ENCODE assay signal across 15 cellular contexts in genomic region chr6:72081880-72082279, GRCh38.
DNase-seq lines count a peak whose midpoint lies in the region; TF ChIP-seq lines count a peak whose summit lies in the region.
"Had no signal": no experiment of that assay in that cellular context is flagged by ENCODE, and none has a peak within 500 bp of the region (broad histone marks: within the 10 kb centered on the region; RNA-seq: fewer than 3 reads in every experiment).

No MANE protein-coding gene starts in this region.

- intact Hi-C loops in esophagus muscularis mucosa (cut with DNase I): no loop called here

- H3K9me3 ChIP-seq in esophagus muscularis mucosa: no peaks in the 10 kb centered on the region

- no peak overlapping the region for H3K27ac ChIP-seq in esophagus muscularis mucosa (replicated peaks in 1 of 4)
- H3K27ac ChIP-seq: GM23248 had no signal

- TF ChIP-seq CTCF in esophagus muscularis mucosa (IDR thresholded peaks at IDR 0.05): no peak

- no peaks in the 10 kb centered on the region for H3K4me1 ChIP-seq in esophagus muscularis mucosa

- peaks cover 0 to 28% (median 0%) of the 10 kb centered on the region in 4 donors for H3K27me3 ChIP-seq in esophagus muscularis mucosa

- no peak for TF ChIP-seq POLR2A in esophagus muscularis mucosa (IDR thresholded peaks at IDR 0.05; ENCODE audit: low read depth)

- no peak for TF ChIP-seq EP300 in esophagus muscularis mucosa (IDR thresholded peaks at IDR 0.05)

- no peak overlapping the region for H3K4me3 ChIP-seq in esophagus muscularis mucosa
- H3K4me3 ChIP-seq: GM12878, GM23248 had no signal

- H3K36me3 ChIP-seq in esophagus muscularis mucosa: no peaks in the 10 kb centered on the region

- DNase-seq in SIG-M5 treated with dmso at 0.1 percent for 504 hours (lab: John Stamatoyannopoulos, UW; ENCODE audit: unreplicated experiment) (peak; percentile 0), SIG-M5 (lab: John Stamatoyannopoulos, UW) (no peak), MV-4-11 (lab: John Stamatoyannopoulos, UW) (peak; percentile 5), SKM-1 (lab: John Stamatoyannopoulos, UW; ENCODE audit: unreplicated experiment) (peak; percentile 25), SW480 (ENCODE audit: low spot score) (no peak), amygdala (lab: John Stamatoyannopoulos, UW) (no peak), esophagus muscularis mucosa (ENCODE audit: extremely low spot score) (no peak)
- DNase-seq: ACHN; C1 segment of cervical spinal cord; CD4-positive, alpha-beta memory T cell; DMS79; GM23248; H7; IMR-90 had no signal

Comparison
In these comparisons a context has a peak if more than half of its experiments do, and no peak if none do; other contexts are left out.
1. DNase-seq: peak in SIG-M5 treated with dmso at 0.1 percent for 504 hours (single experiment), MV-4-11 (single experiment) and SKM-1 (single experiment); none in SIG-M5 (single experiment), SW480 (single experiment), amygdala (0 of 56) and esophagus muscularis mucosa (single experiment).